Comparison of ENCODE assay signal across 3 cellular contexts in genomic region chr11:116533186-116533825, GRCh38.
TF ChIP-seq lines count a peak whose summit lies in the region.

No MANE protein-coding gene starts in this region.

TF ChIP-seq in HCT116, 20 proteins besides CTCF, POLR2A, EP300 and RAD21:
- TF ChIP-seq SIN3A (IDR thresholded peaks at IDR 0.05; ENCODE audit: low read depth) (no peak), EZH2 (IDR thresholded peaks at IDR 0.05) (no peak)

TF ChIP-seq in K562, 482 proteins besides CTCF, POLR2A, EP300 and RAD21:
- no peak for TF ChIP-seq NFYB (IDR thresholded peaks at IDR 0.05; ENCODE audit: extremely low read depth, insufficient read length)
- TF ChIP-seq SRSF3 (IDR thresholded peaks at IDR 0.05; ENCODE audit: insufficient read depth, low read length): no peak
- TF ChIP-seq ZNF449 (CRISPR knock-in tag; IDR thresholded peaks at IDR 0.05): no peak
- no peak for TF ChIP-seq SMARCB1 (IDR thresholded peaks at IDR 0.05; ENCODE audit: insufficient read length, low read depth)
- TF ChIP-seq CBX1 (IDR thresholded peaks at IDR 0.05; ENCODE audit: low read depth): no peak

TF ChIP-seq in HepG2, 621 proteins besides CTCF, POLR2A, EP300 and RAD21:
- TF ChIP-seq MAFK (conservative IDR thresholded peaks at IDR 0.05 in 1 of 2, IDR thresholded peaks at IDR 0.05 in 1 of 2; ENCODE audit: low read length in 2 of 2) (no peak), STAG1 (CRISPR knock-in tag; IDR thresholded peaks at IDR 0.05) (peak; percentile 9; the same call in 1 of the 2 replicates)
